9 cellular contexts compared by ENCODE assay signal in genomic region chr15:31605467-31605931, GRCh38.
DNase-seq lines count a peak whose midpoint lies in the region; ATAC-seq and TF ChIP-seq lines count a peak whose summit lies in the region.
"Had no signal": no experiment of that assay in that cellular context is flagged by ENCODE, and none has a peak within 500 bp of the region (broad histone marks: within the 10 kb centered on the region; RNA-seq: fewer than 3 reads in every experiment).

No MANE protein-coding gene starts in this region.

- no peak overlapping the region for H3K4me2 ChIP-seq in DOHH2 (ENCODE audit: low read length)

- H3K36me3 Mint-ChIP-seq in mesothelial cell of epicardium, result no peaks in the 10 kb centered on the region

- 52 to 65% (median 53%) methylated on average over 9 of the region's 9 CpGs for WGBS in stomach, 5 donors

- no peak for ATAC-seq in HG03378 (IDR thresholded peaks at IDR 0.05; ENCODE audit: unreplicated experiment)

- H3F3A ChIP-seq in DOHH2 (ENCODE audit: control insufficient read depth, insufficient read depth), result no peaks in the 10 kb centered on the region

- H3K27me3 Mint-ChIP-seq in mesothelial cell of epicardium (ENCODE audit: low read depth), result peaks cover 1% of the 10 kb centered on the region

- H3K4me3 ChIP-seq in DOHH2 (ENCODE audit: low read length) (no peak overlapping the region), MG63 (no peak overlapping the region), dorsolateral prefrontal cortex (no peak overlapping the region), stomach (no peak overlapping the region)

- peaks cover 28% of the 10 kb centered on the region for H3K9me3 Mint-ChIP-seq in mesothelial cell of epicardium

- DNase-seq in MG63 (peak; percentile 14), dorsolateral prefrontal cortex (peak in 2 of 10 donors; percentile 25 to 40), mesothelial cell of epicardium (ENCODE audit: low spot score in 2 of 2, unreplicated experiment in 2 of 2) (no peak), stomach (no peak), 8988T (no peak), RPMI8226 (no peak)
- DNase-seq: SW 1271 had no signal

- H3K27ac ChIP-seq in DOHH2 (ENCODE audit: low read depth, low read length) (no peak overlapping the region), dorsolateral prefrontal cortex (peak overlapping the region in 55 of 59 donors; percentile 1 to 85 (median 69)), stomach (peak overlapping the region in 1 of 5 donors; percentile 17)

- H4K20me1 ChIP-seq in DOHH2 (ENCODE audit: control insufficient read depth, insufficient read depth, low read depth, low read length), result no peaks in the 10 kb centered on the region

- no peaks in the 10 kb centered on the region for H3K9me2 ChIP-seq in DOHH2 (replicated peaks; ENCODE audit: control insufficient read depth, low read length)

- H3K27me3 ChIP-seq in DOHH2 (ENCODE audit: control insufficient read depth, low read length) (no peaks in the 10 kb centered on the region), MG63 (no peaks in the 10 kb centered on the region), dorsolateral prefrontal cortex (no peaks in the 10 kb centered on the region), stomach (no peaks in the 10 kb centered on the region)

- peak overlapping the region; percentile 32 for H3K27ac Mint-ChIP-seq in mesothelial cell of epicardium

- no peaks in the 10 kb centered on the region for H3K79me2 ChIP-seq in DOHH2 (ENCODE audit: control insufficient read depth, low read length)

- H3K36me3 ChIP-seq in DOHH2 (ENCODE audit: control insufficient read depth, low read length) (no peaks in the 10 kb centered on the region), MG63 (no peaks in the 10 kb centered on the region), stomach (no peaks in the 10 kb centered on the region)

- intact Hi-C loops in dorsolateral prefrontal cortex (cut with DNase I), result no loop called here
- intact Hi-C loops in stomach (cut with DNase I; ENCODE audit: low total_unique reads), result no loop called here

- H3K4me1 ChIP-seq in DOHH2 (ENCODE audit: control insufficient read depth, low read length) (no peaks in the 10 kb centered on the region), stomach (peaks cover 0 to 19% (median 9%) of the 10 kb centered on the region in 4 donors)

- TF ChIP-seq POLR2A in stomach (IDR thresholded peaks at IDR 0.05), result no peak

- no peak for TF ChIP-seq EP300 in stomach (IDR thresholded peaks at IDR 0.05)

- peaks cover 9% of the 10 kb centered on the region for H3K4me1 Mint-ChIP-seq in mesothelial cell of epicardium

- TF ChIP-seq CTCF in DOHH2 (IDR thresholded peaks at IDR 0.05; ENCODE audit: low read depth, low read length, poor library complexity, severe bottlenecking) (peak; percentile 41), dorsolateral prefrontal cortex (IDR thresholded peaks at IDR 0.05 in 54 of 56, conservative IDR thresholded peaks at IDR 0.05 in 2 of 56; ENCODE audit: low read depth in 1 of 56, partially characterized antibody in 56 of 56) (peak in 34 of 56 donors; percentile 9 to 49 (median 24)), mesothelial cell of epicardium (IDR thresholded peaks at IDR 0.05; ENCODE audit: unreplicated experiment) (no peak), stomach (IDR thresholded peaks at IDR 0.05) (no peak)

- H3K9me3 ChIP-seq in DOHH2 (ENCODE audit: control insufficient read depth, insufficient read depth, low read length) (no peaks in the 10 kb centered on the region), MG63 (no peaks in the 10 kb centered on the region), stomach (peaks cover 0 to 13% (median 8%) of the 10 kb centered on the region in 4 donors)

- H3K4me3 Mint-ChIP-seq in mesothelial cell of epicardium, result no peak overlapping the region

Comparison
In these comparisons a context has a peak if more than half of its experiments do, and no peak if none do; other contexts are left out.
1. CTCF ChIP-seq: peak in DOHH2 (single experiment) and dorsolateral prefrontal cortex (34 of 56); none in mesothelial cell of epicardium (single experiment) and stomach (0 of 7).